ENCODE assay signal across 1 cellular context in the genomic region with DNA sequence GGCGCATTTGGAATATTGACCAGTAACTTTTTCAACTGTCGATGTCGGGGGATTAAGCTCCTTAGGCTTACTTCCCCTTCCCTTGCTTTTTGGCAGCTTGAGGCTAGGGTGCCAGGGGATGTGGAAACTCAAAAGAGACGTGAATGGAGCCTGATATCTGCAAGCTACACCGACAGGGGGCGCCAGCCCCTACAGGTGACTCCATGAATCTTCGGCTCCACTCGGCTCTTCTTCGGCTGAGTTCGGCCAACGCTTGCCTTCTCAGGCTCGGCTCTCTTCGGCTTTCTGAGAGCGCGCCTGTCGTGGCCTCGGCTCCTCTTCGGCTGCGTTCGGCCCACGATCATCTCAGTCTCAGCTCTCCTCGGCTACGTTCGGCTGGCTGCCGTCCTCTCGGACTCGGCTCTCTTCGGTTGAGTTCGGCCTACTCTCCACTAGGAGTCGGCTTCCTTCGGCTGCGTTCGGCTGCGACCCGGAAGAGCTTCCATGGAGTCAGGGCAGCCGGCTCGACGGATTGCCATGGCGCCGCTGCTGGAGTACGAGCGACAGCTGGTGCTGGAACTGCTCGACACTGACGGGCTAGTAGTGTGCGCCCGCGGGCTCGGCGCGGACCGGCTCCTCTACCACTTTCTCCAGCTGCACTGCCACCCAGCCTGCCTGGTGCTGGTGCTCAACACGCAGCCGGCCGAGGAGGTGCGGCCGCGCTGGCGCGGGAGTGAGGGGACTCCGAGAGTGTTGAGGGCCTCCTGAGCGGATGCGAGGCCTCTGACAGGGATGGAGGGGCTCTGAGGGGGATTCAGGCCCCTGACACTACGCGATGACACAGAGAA.
TF ChIP-seq lines count a peak whose summit lies in the region.

A gene (plus strand): TSS at position 472 of the 827 bp plus-strand sequence. CDS start 12 bp downstream, at position 484.

TF ChIP-seq in HepG2, 621 proteins besides CTCF, POLR2A, EP300 and RAD21 (continued from another document and continues in another):
- TF ChIP-seq, protein P1, sequence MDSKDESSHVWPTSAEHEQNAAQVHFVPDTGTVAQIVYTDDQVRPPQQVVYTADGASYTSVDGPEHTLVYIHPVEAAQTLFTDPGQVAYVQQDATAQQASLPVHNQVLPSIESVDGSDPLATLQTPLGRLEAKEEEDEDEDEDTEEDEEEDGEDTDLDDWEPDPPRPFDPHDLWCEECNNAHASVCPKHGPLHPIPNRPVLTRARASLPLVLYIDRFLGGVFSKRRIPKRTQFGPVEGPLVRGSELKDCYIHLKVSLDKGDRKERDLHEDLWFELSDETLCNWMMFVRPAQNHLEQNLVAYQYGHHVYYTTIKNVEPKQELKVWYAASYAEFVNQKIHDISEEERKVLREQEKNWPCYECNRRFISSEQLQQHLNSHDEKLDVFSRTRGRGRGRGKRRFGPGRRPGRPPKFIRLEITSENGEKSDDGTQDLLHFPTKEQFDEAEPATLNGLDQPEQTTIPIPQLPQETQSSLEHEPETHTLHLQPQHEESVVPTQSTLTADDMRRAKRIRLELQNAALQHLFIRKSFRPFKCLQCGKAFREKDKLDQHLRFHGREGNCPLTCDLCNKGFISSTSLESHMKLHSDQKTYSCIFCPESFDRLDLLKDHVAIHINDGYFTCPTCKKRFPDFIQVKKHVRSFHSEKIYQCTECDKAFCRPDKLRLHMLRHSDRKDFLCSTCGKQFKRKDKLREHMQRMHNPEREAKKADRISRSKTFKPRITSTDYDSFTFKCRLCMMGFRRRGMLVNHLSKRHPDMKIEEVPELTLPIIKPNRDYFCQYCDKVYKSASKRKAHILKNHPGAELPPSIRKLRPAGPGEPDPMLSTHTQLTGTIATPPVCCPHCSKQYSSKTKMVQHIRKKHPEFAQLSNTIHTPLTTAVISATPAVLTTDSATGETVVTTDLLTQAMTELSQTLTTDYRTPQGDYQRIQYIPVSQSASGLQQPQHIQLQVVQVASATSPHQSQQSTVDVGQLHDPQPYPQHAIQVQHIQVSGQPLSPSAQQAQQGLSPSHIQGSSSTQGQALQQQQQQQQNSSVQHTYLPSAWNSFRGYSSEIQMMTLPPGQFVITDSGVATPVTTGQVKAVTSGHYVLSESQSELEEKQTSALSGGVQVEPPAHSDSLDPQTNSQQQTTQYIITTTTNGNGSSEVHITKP (CRISPR knock-in tag; IDR thresholded peaks at IDR 0.05; ENCODE audit: low read depth), result peak; percentile 63; the same call in 1 of the 2 replicates
- TF ChIP-seq NCOA1 (CRISPR knock-in tag; IDR thresholded peaks at IDR 0.05), result no peak; the same call in 1 of the 2 replicates
- TF ChIP-seq, protein P2, sequence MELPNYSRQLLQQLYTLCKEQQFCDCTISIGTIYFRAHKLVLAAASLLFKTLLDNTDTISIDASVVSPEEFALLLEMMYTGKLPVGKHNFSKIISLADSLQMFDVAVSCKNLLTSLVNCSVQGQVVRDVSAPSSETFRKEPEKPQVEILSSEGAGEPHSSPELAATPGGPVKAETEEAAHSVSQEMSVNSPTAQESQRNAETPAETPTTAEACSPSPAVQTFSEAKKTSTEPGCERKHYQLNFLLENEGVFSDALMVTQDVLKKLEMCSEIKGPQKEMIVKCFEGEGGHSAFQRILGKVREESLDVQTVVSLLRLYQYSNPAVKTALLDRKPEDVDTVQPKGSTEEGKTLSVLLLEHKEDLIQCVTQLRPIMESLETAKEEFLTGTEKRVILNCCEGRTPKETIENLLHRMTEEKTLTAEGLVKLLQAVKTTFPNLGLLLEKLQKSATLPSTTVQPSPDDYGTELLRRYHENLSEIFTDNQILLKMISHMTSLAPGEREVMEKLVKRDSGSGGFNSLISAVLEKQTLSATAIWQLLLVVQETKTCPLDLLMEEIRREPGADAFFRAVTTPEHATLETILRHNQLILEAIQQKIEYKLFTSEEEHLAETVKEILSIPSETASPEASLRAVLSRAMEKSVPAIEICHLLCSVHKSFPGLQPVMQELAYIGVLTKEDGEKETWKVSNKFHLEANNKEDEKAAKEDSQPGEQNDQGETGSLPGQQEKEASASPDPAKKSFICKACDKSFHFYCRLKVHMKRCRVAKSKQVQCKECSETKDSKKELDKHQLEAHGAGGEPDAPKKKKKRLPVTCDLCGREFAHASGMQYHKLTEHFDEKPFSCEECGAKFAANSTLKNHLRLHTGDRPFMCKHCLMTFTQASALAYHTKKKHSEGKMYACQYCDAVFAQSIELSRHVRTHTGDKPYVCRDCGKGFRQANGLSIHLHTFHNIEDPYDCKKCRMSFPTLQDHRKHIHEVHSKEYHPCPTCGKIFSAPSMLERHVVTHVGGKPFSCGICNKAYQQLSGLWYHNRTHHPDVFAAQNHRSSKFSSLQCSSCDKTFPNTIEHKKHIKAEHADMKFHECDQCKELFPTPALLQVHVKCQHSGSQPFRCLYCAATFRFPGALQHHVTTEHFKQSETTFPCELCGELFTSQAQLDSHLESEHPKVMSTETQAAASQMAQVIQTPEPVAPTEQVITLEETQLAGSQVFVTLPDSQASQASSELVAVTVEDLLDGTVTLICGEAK (IDR thresholded peaks at IDR 0.05), result no peak
- TF ChIP-seq, protein P2 (CRISPR knock-in tag; IDR thresholded peaks at IDR 0.05), result peak; percentile 91
- TF ChIP-seq ZNF792 (CRISPR knock-in tag; IDR thresholded peaks at IDR 0.05), result peak; percentile 75; the same call in 1 of the 2 replicates
- peak; percentile 23 for TF ChIP-seq SP2 (CRISPR knock-in tag; IDR thresholded peaks at IDR 0.05)
- TF ChIP-seq, protein P3, sequence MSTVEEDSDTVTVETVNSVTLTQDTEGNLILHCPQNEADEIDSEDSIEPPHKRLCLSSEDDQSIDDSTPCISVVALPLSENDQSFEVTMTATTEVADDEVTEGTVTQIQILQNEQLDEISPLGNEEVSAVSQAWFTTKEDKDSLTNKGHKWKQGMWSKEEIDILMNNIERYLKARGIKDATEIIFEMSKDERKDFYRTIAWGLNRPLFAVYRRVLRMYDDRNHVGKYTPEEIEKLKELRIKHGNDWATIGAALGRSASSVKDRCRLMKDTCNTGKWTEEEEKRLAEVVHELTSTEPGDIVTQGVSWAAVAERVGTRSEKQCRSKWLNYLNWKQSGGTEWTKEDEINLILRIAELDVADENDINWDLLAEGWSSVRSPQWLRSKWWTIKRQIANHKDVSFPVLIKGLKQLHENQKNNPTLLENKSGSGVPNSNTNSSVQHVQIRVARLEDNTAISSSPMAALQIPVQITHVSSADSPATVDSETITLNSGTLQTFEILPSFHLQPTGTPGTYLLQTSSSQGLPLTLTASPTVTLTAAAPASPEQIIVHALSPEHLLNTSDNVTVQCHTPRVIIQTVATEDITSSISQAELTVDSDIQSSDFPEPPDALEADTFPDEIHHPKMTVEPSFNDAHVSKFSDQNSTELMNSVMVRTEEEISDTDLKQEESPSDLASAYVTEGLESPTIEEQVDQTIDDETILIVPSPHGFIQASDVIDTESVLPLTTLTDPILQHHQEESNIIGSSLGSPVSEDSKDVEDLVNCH (CRISPR knock-in tag; IDR thresholded peaks at IDR 0.05), result 0 out of 2 replicates have a peak, but pooled peaks have one; percentile 84
- TF ChIP-seq RAD51 (IDR thresholded peaks at IDR 0.05; ENCODE audit: borderline replicate concordance), result no peak
- TF ChIP-seq ZSCAN30 (CRISPR knock-in tag; IDR thresholded peaks at IDR 0.05), result peak; percentile 85; the same call in 1 of the 2 replicates
- peak; percentile 87; the same call in 1 of the 2 replicates for TF ChIP-seq SNAI1 (CRISPR knock-in tag; IDR thresholded peaks at IDR 0.05; ENCODE audit: borderline replicate concordance)
- TF ChIP-seq, protein P4, sequence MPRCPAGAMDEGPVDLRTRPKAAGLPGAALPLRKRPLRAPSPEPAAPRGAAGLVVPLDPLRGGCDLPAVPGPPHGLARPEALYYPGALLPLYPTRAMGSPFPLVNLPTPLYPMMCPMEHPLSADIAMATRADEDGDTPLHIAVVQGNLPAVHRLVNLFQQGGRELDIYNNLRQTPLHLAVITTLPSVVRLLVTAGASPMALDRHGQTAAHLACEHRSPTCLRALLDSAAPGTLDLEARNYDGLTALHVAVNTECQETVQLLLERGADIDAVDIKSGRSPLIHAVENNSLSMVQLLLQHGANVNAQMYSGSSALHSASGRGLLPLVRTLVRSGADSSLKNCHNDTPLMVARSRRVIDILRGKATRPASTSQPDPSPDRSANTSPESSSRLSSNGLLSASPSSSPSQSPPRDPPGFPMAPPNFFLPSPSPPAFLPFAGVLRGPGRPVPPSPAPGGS (CRISPR knock-in tag; IDR thresholded peaks at IDR 0.05), result peak; percentile 99
- TF ChIP-seq ZC3H13 (CRISPR knock-in tag; IDR thresholded peaks at IDR 0.05), result peak; percentile 38; the same call in 1 of the 2 replicates
- TF ChIP-seq BCL6 (CRISPR knock-in tag; IDR thresholded peaks at IDR 0.05), result no peak; the same call in 1 of the 2 replicates
- TF ChIP-seq BRCA1 (CRISPR knock-in tag; IDR thresholded peaks at IDR 0.05), result peak; percentile 54; the same call in 1 of the 2 replicates
- TF ChIP-seq RFXAP (CRISPR knock-in tag; IDR thresholded peaks at IDR 0.05; ENCODE audit: borderline replicate concordance), result peak; percentile 73; the same call in 1 of the 2 replicates
- no peak for TF ChIP-seq SP1 (IDR thresholded peaks at IDR 0.05)
- TF ChIP-seq SP1 (CRISPR knock-in tag; IDR thresholded peaks at IDR 0.05), result no peak
- TF ChIP-seq TAF15 (IDR thresholded peaks at IDR 0.05; ENCODE audit: low read depth, low read length, poor library complexity, severe bottlenecking), result peak; percentile 48
- no peak for TF ChIP-seq ATM (IDR thresholded peaks at IDR 0.05; ENCODE audit: borderline replicate concordance)
- TF ChIP-seq, protein P5, sequence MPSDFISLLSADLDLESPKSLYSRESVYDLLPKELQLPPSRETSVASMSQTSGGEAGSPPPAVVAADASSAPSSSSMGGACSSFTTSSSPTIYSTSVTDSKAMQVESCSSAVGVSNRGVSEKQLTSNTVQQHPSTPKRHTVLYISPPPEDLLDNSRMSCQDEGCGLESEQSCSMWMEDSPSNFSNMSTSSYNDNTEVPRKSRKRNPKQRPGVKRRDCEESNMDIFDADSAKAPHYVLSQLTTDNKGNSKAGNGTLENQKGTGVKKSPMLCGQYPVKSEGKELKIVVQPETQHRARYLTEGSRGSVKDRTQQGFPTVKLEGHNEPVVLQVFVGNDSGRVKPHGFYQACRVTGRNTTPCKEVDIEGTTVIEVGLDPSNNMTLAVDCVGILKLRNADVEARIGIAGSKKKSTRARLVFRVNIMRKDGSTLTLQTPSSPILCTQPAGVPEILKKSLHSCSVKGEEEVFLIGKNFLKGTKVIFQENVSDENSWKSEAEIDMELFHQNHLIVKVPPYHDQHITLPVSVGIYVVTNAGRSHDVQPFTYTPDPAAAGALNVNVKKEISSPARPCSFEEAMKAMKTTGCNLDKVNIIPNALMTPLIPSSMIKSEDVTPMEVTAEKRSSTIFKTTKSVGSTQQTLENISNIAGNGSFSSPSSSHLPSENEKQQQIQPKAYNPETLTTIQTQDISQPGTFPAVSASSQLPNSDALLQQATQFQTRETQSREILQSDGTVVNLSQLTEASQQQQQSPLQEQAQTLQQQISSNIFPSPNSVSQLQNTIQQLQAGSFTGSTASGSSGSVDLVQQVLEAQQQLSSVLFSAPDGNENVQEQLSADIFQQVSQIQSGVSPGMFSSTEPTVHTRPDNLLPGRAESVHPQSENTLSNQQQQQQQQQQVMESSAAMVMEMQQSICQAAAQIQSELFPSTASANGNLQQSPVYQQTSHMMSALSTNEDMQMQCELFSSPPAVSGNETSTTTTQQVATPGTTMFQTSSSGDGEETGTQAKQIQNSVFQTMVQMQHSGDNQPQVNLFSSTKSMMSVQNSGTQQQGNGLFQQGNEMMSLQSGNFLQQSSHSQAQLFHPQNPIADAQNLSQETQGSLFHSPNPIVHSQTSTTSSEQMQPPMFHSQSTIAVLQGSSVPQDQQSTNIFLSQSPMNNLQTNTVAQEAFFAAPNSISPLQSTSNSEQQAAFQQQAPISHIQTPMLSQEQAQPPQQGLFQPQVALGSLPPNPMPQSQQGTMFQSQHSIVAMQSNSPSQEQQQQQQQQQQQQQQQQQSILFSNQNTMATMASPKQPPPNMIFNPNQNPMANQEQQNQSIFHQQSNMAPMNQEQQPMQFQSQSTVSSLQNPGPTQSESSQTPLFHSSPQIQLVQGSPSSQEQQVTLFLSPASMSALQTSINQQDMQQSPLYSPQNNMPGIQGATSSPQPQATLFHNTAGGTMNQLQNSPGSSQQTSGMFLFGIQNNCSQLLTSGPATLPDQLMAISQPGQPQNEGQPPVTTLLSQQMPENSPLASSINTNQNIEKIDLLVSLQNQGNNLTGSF (CRISPR knock-in tag; IDR thresholded peaks at IDR 0.05), result peak; percentile 85; the same call in 1 of the 2 replicates
- TF ChIP-seq NFATC3 (CRISPR knock-in tag; IDR thresholded peaks at IDR 0.05), result peak; percentile 97; the same call in 1 of the 2 replicates
- TF ChIP-seq MIER3 (CRISPR knock-in tag; IDR thresholded peaks at IDR 0.05; ENCODE audit: borderline replicate concordance), result peak; percentile 74; the same call in 1 of the 2 replicates
- TF ChIP-seq ZMAT3 (CRISPR knock-in tag; conservative IDR thresholded peaks at IDR 0.05), result peak; percentile 85; the same call in 1 of the 2 replicates
- peak; percentile 94; the same call in 1 of the 2 replicates for TF ChIP-seq ZNF747 (CRISPR knock-in tag; IDR thresholded peaks at IDR 0.05; ENCODE audit: borderline replicate concordance)
- TF ChIP-seq ZNF264 (CRISPR knock-in tag; IDR thresholded peaks at IDR 0.05), result peak; percentile 25; the same call in 1 of the 2 replicates
- TF ChIP-seq, protein P6, sequence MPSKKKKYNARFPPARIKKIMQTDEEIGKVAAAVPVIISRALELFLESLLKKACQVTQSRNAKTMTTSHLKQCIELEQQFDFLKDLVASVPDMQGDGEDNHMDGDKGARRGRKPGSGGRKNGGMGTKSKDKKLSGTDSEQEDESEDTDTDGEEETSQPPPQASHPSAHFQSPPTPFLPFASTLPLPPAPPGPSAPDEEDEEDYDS (CRISPR knock-in tag; IDR thresholded peaks at IDR 0.05), result peak; percentile 85
- no peak for TF ChIP-seq PRMT3 (CRISPR knock-in tag; IDR thresholded peaks at IDR 0.05; ENCODE audit: borderline replicate concordance, low read depth)
- TF ChIP-seq ZFP82 (CRISPR knock-in tag; IDR thresholded peaks at IDR 0.05; ENCODE audit: borderline replicate concordance), result no peak; the same call in 1 of the 2 replicates
- peak; percentile 80; the same call in 1 of the 2 replicates for TF ChIP-seq ZNF766 (CRISPR knock-in tag; IDR thresholded peaks at IDR 0.05; ENCODE audit: borderline replicate concordance)
